ENCODE assay signal across 9 cellular contexts in the genomic region with DNA sequence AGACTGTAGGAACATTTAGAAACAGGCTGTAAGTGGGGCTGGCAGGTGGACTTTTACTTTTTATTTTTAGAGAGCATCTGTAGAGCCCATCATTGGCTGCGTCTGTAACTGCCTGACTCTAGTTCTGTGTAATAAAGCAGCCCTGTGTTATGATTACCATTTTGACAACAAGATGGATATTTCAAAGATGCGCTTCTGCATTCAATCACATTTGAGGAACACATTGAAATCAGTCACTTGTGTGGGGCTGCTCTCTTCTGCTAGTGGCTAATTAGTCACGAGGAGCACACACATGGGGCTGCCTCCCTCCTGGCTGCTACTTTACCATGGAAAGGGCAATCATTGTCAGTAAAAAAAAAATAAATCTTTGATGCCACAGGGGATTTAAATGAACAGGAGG.
"Had no signal": no experiment of that assay in that cellular context is flagged by ENCODE, and none has a peak within 500 bp of the region (broad histone marks: within the 10 kb centered on the region; RNA-seq: fewer than 3 reads in every experiment).

No MANE protein-coding gene starts in this region.

- H3K36me3 ChIP-seq: HAP-1 had no signal

- DNase-seq: GM23248, GOT3, H7, HFFc6 had no signal

- H3K27ac Mint-ChIP-seq: HFFc6, IgD-negative memory B cell had no signal

- ATAC-seq: HCT116, HepG2 had no signal

- H3K27ac ChIP-seq: GM23248, HL-60 had no signal

- H3K4me3 Mint-ChIP-seq: HFFc6, IgD-negative memory B cell had no signal

- H3K27me3 Mint-ChIP-seq: IgD-negative memory B cell had no signal

- H3K9me3 ChIP-seq: HAP-1 had no signal

- H3K9ac ChIP-seq: GM23248 had no signal

- H3K4me3 ChIP-seq: GM23248, HAP-1 had no signal

- H2AFZ ChIP-seq: GM23248 had no signal

- H3K36me3 Mint-ChIP-seq: IgD-negative memory B cell had no signal
